Comparison of ENCODE assay signal across 10 cellular contexts in the genomic region with DNA sequence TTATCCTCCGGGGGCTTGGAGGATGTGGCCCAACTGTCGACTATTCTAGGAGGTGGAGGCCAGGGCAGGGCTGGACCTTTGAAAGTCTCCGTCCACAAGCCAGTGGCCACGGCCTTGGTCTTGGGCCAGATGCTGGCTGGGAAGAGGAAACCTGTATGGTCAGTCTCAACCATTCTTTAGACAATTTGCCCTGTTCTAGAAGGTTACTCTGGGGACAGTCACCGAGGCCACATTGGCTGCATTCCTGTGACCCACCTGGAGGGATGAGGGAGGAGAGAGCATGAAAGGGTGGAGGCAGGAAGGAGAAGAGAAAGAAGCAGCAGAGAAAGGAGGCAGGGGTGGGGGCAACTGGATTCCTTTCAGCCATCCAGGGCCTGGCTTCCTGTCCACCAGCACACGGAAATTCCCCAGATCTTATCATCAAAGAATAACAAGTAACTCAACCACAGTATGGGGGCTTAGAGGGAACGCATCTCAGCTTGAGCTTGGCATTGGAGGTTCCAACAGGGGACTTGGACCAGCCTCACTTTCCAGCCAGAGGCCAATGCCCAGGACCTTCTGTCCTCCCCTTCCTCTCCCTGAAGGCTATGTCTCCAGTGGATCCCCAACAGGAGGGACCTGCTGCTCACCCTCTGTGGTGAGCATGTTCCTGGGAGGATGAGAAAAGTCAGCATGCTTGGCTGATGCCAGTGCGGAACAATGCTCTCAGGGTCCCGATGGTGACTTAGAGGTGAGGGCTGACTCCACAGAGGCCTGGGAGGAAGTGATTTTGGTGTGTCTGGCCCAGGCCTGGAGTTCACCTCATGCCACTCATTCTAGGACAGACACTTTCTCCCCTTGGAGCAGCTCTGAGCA. TPM values are rescaled to one million over a fixed set of nuclear protein-coding genes. Genes with fewer than 3 reads are reported as not detected.
DNase-seq lines count a peak whose midpoint lies in the region; ATAC-seq and TF ChIP-seq lines count a peak whose summit lies in the region.
"Had no signal": no experiment of that assay in that cellular context is flagged by ENCODE, and none has a peak within 500 bp of the region (broad histone marks: within the 10 kb centered on the region; RNA-seq: fewer than 3 reads in every experiment).

No MANE protein-coding gene starts in this region.

- ATAC-seq in GM18868 (IDR thresholded peaks at IDR 0.05; ENCODE audit: unreplicated experiment) = no peak
- no peak for ATAC-seq in GM18870 (IDR thresholded peaks at IDR 0.05; ENCODE audit: unreplicated experiment)

- no peak for TF ChIP-seq CTCF in AG04450 (IDR thresholded peaks at IDR 0.05; ENCODE audit: low read depth, low read length)
- TF ChIP-seq CTCF in choroid plexus epithelial cell (conservative IDR thresholded peaks at IDR 0.05; ENCODE audit: low read depth, low read length) = no peak

- CTCF ChIA-PET in AG04450 (lab: Charles Lee) = no interaction called here

- H3K4me3 ChIP-seq in AG04450 (ENCODE audit: low read depth, low read length) (no peak overlapping the region), choroid plexus epithelial cell (ENCODE audit: low read depth, low read length) (no peak overlapping the region)

- DNase-seq in AG04450 (ENCODE audit: low read depth, low spot score) (no peak), OCI-M1 (lab: John Stamatoyannopoulos, UW) (peak; percentile 46), choroid plexus epithelial cell (ENCODE audit: low read depth) (peak; percentile 93), lung microvascular endothelial cell (ENCODE audit: low read depth in 2 of 2) (peak; percentile 86 to 93), DMS53 treated with DMSO at 0.1 percent for 48 hours (lab: John Stamatoyannopoulos, UW; ENCODE audit: unreplicated experiment) (no peak)
- no peak for DNase-seq in stimulated activated CD8-positive, alpha-beta memory T cell treated with anti-CD3 and anti-CD28 coated beads, Interleukin-4, amount 100 ng/mL, for 48 hours
- DNase-seq: BE2C had no signal

- H3K27me3 ChIP-seq in AG04450 (ENCODE audit: control insufficient read depth, insufficient read depth, low read length) = no peaks in the 10 kb centered on the region
- H3K27me3 ChIP-seq: BE2C had no signal

- POLR2A ChIA-PET in AG04450 (lab: Yijun Ruan, JAX) = interaction anchor here (0.6 to 1.3 kb wide), 2 partner anchors 72 to 86 kb away, joined by 3 read pairs; no protein-coding TSS in a partner anchor

- no peaks in the 10 kb centered on the region; the same call in 1 of the 2 replicates for H3K9me3 ChIP-seq in AG04450 (ENCODE audit: control insufficient read depth, insufficient read depth, low read length)
- H3K9me3 ChIP-seq: BE2C had no signal

- peak overlapping the region; percentile 47 for H3K27ac ChIP-seq in AG04450 (ENCODE audit: low read depth, low read length)

RNA-seq across cellular contexts. Expression of a gene that starts 30.4 kb away (rescaled TPM):
- 326 and 398 TPM in 2 replicates for polyA plus RNA-seq in AG04450 (2011; rRNA removed)
- polyA minus RNA-seq in AG04450 (2011; rRNA and poly(A)+ RNA removed) = 277 and 363 TPM in 2 replicates
- 273 and 343 TPM in 2 replicates for total RNA-seq in lung microvascular endothelial cell
- total RNA-seq: OCI-LY7 had no signal

Comparison
In these comparisons a context has a peak if more than half of its experiments do, and no peak if none do; other contexts are left out.
1. DNase-seq: peak in OCI-M1 (single experiment), choroid plexus epithelial cell (single experiment) and lung microvascular endothelial cell (2 of 2); none in AG04450 (single experiment), stimulated activated CD8-positive, alpha-beta memory T cell treated with anti-CD3 and anti-CD28 coated beads, Interleukin-4, amount 100 ng/mL, for 48 hours (single experiment) and DMS53 treated with DMSO at 0.1 percent for 48 hours (single experiment).